8 cellular contexts compared by ENCODE assay signal in the genomic region with DNA sequence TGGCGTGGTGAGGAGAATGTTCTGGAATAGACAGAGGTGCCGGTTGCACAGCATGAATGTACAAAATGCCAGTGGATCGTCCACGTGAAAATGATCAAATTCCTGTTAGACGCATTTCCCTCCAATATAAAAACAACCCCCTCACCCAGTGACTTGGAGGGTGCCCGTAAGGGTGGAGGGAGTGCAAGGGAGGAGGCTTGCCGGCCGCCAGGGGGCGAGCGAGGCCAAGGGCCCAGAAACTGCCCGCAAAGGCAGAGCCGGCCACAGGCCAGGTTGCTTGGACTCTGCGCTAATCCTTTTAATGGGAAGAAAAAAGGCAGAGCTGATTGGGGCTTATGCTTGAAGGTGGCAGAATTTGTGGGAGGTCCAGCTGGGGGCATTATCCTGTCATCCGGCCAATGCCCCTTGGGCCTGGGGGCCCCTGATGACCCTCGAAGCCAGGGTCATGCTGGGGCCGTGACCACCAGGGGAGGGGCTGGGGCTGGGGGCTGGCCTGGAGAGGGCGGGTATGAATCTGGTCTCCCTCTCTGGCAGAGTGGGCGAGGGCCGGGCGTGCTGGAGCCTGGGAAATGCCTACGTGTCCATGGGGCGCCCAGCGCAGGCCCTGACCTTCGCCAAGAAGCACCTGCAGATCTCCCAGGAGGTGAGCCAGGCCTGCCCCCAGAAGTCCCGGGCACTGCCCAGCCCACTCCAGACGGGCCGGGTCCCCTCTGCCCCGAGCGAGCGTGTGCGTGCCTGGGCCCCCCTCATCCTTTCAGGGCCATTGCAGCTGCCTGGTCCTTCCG. TPM values are rescaled to one million over a fixed set of nuclear protein-coding genes. Genes with fewer than 3 reads are reported as not detected.
DNase-seq lines count a peak whose midpoint lies in the region; ATAC-seq lines count a peak whose summit lies in the region.

No MANE protein-coding gene starts in this region.

- intact Hi-C loops in head of caudate nucleus (cut with DNase I) (no loop called here), posterior vena cava (cut with DNase I) (loop anchor here in 1 of 2 donors (5.0 kb wide), 1 partner anchor 63 kb away; the partner anchor contains the start of gene SNAPC4)

- CTCF ChIA-PET in activated CD4-positive, alpha-beta memory T cell treated with anti-CD3 and anti-CD28 coated beads, Interleukin-2, amount 10 ng/mL, durations not matched to agents 7 days and 5 days (lab: Charles Lee): no interaction called here

- H3K4me3 Mint-ChIP-seq in activated CD4-positive, alpha-beta memory T cell treated with anti-CD3 and anti-CD28 coated beads, Interleukin-2, amount 10 ng/mL, durations not matched to agents 7 days and 5 days: no peak overlapping the region

- no peaks in the 10 kb centered on the region for H3K9me3 Mint-ChIP-seq in activated CD4-positive, alpha-beta memory T cell treated with anti-CD3 and anti-CD28 coated beads, Interleukin-2, amount 10 ng/mL, durations not matched to agents 7 days and 5 days

- POLR2A ChIA-PET in activated CD4-positive, alpha-beta memory T cell treated with anti-CD3 and anti-CD28 coated beads, Interleukin-2, amount 10 ng/mL, durations not matched to agents 7 days and 5 days (lab: Charles Lee): no interaction called here

- no peak for ATAC-seq in GM21723 (IDR thresholded peaks at IDR 0.05; ENCODE audit: unreplicated experiment)

- H3K4me1 Mint-ChIP-seq in activated CD4-positive, alpha-beta memory T cell treated with anti-CD3 and anti-CD28 coated beads, Interleukin-2, amount 10 ng/mL, durations not matched to agents 7 days and 5 days: no peaks in the 10 kb centered on the region

- DNase-seq in stimulated activated CD4-positive, alpha-beta T cell treated with anti-CD3 and anti-CD28 coated beads, Interleukin-15, amount 100 ng/mL, for 24 hours: peak; percentile 49
- no peak for DNase-seq in stimulated activated CD4-positive, alpha-beta T cell treated with anti-CD3 and anti-CD28 coated beads, Interleukin-4, amount 100 ng/mL, for 4 hours
- DNase-seq in M059J (ENCODE audit: low read depth): peak; percentile 25
- peak; percentile 42 for DNase-seq in activated CD4-positive, alpha-beta memory T cell treated with anti-CD3 and anti-CD28 coated beads, Interleukin-2, amount 10 ng/mL, durations not matched to agents 7 days and 5 days
- DNase-seq in head of caudate nucleus: peak in 41 of 42 donors; percentile 42 to 90 (median 75)
- DNase-seq in posterior vena cava (ENCODE audit: low spot score): peak; percentile 92
- no peak for DNase-seq in NCI-H2081 treated with DMSO at 0.1 percent for 48 hours (lab: John Stamatoyannopoulos, UW)

- no peaks in the 10 kb centered on the region for H3K27me3 Mint-ChIP-seq in activated CD4-positive, alpha-beta memory T cell treated with anti-CD3 and anti-CD28 coated beads, Interleukin-2, amount 10 ng/mL, durations not matched to agents 7 days and 5 days

- no peaks in the 10 kb centered on the region for H3K36me3 Mint-ChIP-seq in activated CD4-positive, alpha-beta memory T cell treated with anti-CD3 and anti-CD28 coated beads, Interleukin-2, amount 10 ng/mL, durations not matched to agents 7 days and 5 days (ENCODE audit: low read depth)

- no peak overlapping the region for H3K27ac Mint-ChIP-seq in activated CD4-positive, alpha-beta memory T cell treated with anti-CD3 and anti-CD28 coated beads, Interleukin-2, amount 10 ng/mL, durations not matched to agents 7 days and 5 days

RNA-seq across cellular contexts. Expression of gene GPSM1, which starts 12.0 kb away (rescaled TPM):
- total RNA-seq in M059J (2014; rRNA removed; shearing (Covaris generic)): 4.5 and 12.5 TPM in 2 replicates
- 1 to 10 TPM; 6.0 to 6.5 TPM for total RNA-seq in activated CD4-positive, alpha-beta memory T cell treated with anti-CD3 and anti-CD28 coated beads, Interleukin-2, amount 10 ng/mL, durations not matched to agents 7 days and 5 days
- 10 to 100 TPM; 13.8 to 17.0 TPM for total RNA-seq in posterior vena cava

RNA-seq across cellular contexts. Expression of gene DNLZ, which starts 24.2 kb away (rescaled TPM):
- 35.9 and 56.6 TPM in 2 replicates for total RNA-seq in M059J (2014; rRNA removed; shearing (Covaris generic))
- 10 to 100 TPM; 11.5 TPM for total RNA-seq in activated CD4-positive, alpha-beta memory T cell treated with anti-CD3 and anti-CD28 coated beads, Interleukin-2, amount 10 ng/mL, durations not matched to agents 7 days and 5 days
- 10 to 100 TPM; 19.9 to 23.6 TPM for total RNA-seq in posterior vena cava

RNA-seq across cellular contexts. Expression of gene CARD9, which starts 34.1 kb away (rescaled TPM):
- total RNA-seq in M059J (2014; rRNA removed; shearing (Covaris generic)): 0.05 and 0.12 TPM in 2 replicates
- 1 to 10 TPM in 1 of 2 experiments, under 1 TPM in 1; 0.55 to 1.3 TPM for total RNA-seq in activated CD4-positive, alpha-beta memory T cell treated with anti-CD3 and anti-CD28 coated beads, Interleukin-2, amount 10 ng/mL, durations not matched to agents 7 days and 5 days
- total RNA-seq in posterior vena cava: 1 to 10 TPM; 3.1 to 3.9 TPM

RNA-seq across cellular contexts. Expression of gene CCDC187, which starts 35.5 kb away (rescaled TPM):
- total RNA-seq in M059J (2014; rRNA removed; shearing (Covaris generic)): not detected in 2 replicates
- total RNA-seq in activated CD4-positive, alpha-beta memory T cell treated with anti-CD3 and anti-CD28 coated beads, Interleukin-2, amount 10 ng/mL, durations not matched to agents 7 days and 5 days: not detected
- not detected for total RNA-seq in posterior vena cava

Comparison
In these comparisons a context has a peak if more than half of its experiments do, and no peak if none do; other contexts are left out.
1. DNase-seq: peak in stimulated activated CD4-positive, alpha-beta T cell treated with anti-CD3 and anti-CD28 coated beads, Interleukin-15, amount 100 ng/mL, for 24 hours (single experiment), M059J (single experiment), activated CD4-positive, alpha-beta memory T cell treated with anti-CD3 and anti-CD28 coated beads, Interleukin-2, amount 10 ng/mL, durations not matched to agents 7 days and 5 days (single experiment), head of caudate nucleus (41 of 42) and posterior vena cava (single experiment); none in stimulated activated CD4-positive, alpha-beta T cell treated with anti-CD3 and anti-CD28 coated beads, Interleukin-4, amount 100 ng/mL, for 4 hours (0 of 2) and NCI-H2081 treated with DMSO at 0.1 percent for 48 hours (single experiment).